1 cellular context compared by ENCODE assay signal in the genomic region with DNA sequence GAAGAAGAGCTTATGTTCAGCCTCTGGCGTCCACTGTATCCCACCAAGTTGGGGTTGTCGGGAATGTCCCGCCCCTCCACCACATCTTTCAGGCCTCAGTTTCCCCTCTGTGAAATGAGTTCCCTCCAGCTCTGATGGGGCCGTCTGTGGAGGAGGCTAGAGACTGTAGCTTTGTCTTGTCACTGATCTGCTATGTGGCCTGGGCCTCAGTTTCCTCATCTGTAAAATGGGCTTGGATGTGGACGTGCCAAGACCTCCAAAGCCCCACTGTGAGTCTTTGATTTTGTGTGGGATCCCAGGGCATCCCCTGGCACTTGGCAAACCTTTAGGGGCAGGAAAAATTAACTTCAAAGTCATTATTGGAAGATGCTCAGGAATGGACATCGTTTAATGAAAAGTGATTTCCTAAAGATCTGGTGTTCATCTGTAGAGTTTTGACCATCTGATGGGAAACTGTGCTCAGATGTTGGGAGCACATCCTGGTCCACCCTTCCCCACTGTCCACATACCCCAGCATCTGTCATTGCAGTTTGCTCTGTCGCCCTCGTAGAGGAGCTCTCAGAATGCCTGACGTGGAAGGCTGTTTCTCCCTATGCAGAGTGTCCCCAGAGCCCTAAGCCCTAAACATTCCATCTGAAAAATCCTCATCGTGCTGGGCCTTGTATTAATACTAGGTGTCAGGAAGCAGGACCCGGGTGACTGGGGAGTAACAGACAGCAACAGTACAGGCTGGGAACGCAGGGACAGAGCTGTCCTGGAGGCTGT.
TF ChIP-seq lines count a peak whose summit lies in the region.

No MANE protein-coding gene starts in this region.

TF ChIP-seq in endothelial cell of umbilical vein, 7 proteins besides CTCF, POLR2A, EP300 and RAD21:
- TF ChIP-seq, protein P1, sequence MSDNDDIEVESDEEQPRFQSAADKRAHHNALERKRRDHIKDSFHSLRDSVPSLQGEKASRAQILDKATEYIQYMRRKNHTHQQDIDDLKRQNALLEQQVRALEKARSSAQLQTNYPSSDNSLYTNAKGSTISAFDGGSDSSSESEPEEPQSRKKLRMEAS (IDR thresholded peaks at IDR 0.05; ENCODE audit: insufficient read depth, insufficient read length), result no peak
- TF ChIP-seq MYC (IDR thresholded peaks at IDR 0.05; ENCODE audit: low read depth, low read length), result no peak
- TF ChIP-seq JUN (IDR thresholded peaks at IDR 0.05; ENCODE audit: borderline replicate concordance, insufficient read depth, insufficient read length, low read depth), result no peak
- no peak for TF ChIP-seq POLR2AphosphoS5 (IDR thresholded peaks at IDR 0.05; ENCODE audit: insufficient read depth, low read depth, low read length)
- TF ChIP-seq GATA2 (IDR thresholded peaks at IDR 0.05; ENCODE audit: insufficient read depth, insufficient read length, low read depth, low read length), result no peak
- TF ChIP-seq EZH2 (IDR thresholded peaks at IDR 0.05; ENCODE audit: borderline replicate concordance, low read depth, low read length, severe bottlenecking), result no peak
- TF ChIP-seq FOS (IDR thresholded peaks at IDR 0.05; ENCODE audit: borderline replicate concordance, insufficient read depth, low read length), result no peak
